ENCODE assay signal across 25 cellular contexts in the genomic region with DNA sequence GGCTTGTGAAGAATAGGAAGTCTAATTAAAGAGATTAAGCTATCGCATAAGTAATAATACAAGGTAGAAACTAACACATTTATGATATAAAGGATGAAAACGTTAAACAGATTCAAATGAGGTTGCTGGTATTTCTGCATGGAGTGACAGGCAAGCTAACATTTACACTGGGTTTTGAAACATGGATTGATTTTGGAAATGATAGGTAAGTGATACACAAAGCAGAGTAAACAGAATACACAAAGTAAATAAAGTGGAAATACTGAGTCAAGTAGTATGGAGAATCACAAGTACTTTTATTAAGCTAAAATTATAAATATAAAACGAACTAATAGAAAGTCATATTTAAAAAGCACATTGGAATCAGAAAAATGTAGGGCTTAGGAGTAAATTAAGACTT.
DNase-seq lines count a peak whose midpoint lies in the region; ATAC-seq, FAIRE-seq and TF ChIP-seq lines count a peak whose summit lies in the region.
"Had no signal": no experiment of that assay in that cellular context is flagged by ENCODE, and none has a peak within 500 bp of the region (broad histone marks: within the 10 kb centered on the region; RNA-seq: fewer than 3 reads in every experiment).

No MANE protein-coding gene starts in this region.

- TF ChIP-seq RAD21 in liver (IDR thresholded peaks at IDR 0.05): no peak
- TF ChIP-seq RAD21 in HepG2 (CRISPR knock-in tag; IDR thresholded peaks at IDR 0.05): no peak

- H3K36me3 ChIP-seq in liver (ENCODE audit: control insufficient read depth in 4 of 4, insufficient read depth in 3 of 4, low read depth in 1 of 4, low read length in 3 of 4): no peaks in the 10 kb centered on the region
- no peaks in the 10 kb centered on the region for H3K36me3 ChIP-seq in HepG2 (replicated peaks in 1 of 2; ENCODE audit: control insufficient read depth in 1 of 2, insufficient read depth in 2 of 2, low read length in 2 of 2)
- H3K36me3 ChIP-seq: BE2C, BLaER1 had no signal

- H3K4me1 ChIP-seq in liver (ENCODE audit: control insufficient read depth in 4 of 4, insufficient read depth in 4 of 4, low read length in 3 of 4): peaks cover 0 to 11% (median 8%) of the 10 kb centered on the region in 4 donors
- no peaks in the 10 kb centered on the region for H3K4me1 ChIP-seq in HepG2 (ENCODE audit: insufficient read depth, low read length)
- H3K4me1 ChIP-seq: BE2C, BLaER1 had no signal

- intact Hi-C loops in HepG2 (cut with micrococcal nuclease; ENCODE audit: unreplicated experiment): no loop called here

- TF ChIP-seq EP300 in HepG2 (IDR thresholded peaks at IDR 0.05; ENCODE audit: low read depth in 2 of 2, low read length in 2 of 2) (no peak), HepG2 (CRISPR knock-in tag; IDR thresholded peaks at IDR 0.05; ENCODE audit: borderline replicate concordance) (no peak)

- H3K79me2 ChIP-seq in HepG2 (ENCODE audit: insufficient read depth, low read length): no peaks in the 10 kb centered on the region

- in situ Hi-C loops in HepG2 (cut with HindIII; ENCODE audit: extremely low pct_ligation_motif_present, low pct_unique_long_range_greater_than_20kb): no loop called here

- H4K20me1 ChIP-seq in HepG2 (ENCODE audit: insufficient read depth, low read length): no peaks in the 10 kb centered on the region
- H4K20me1 ChIP-seq: BLaER1 had no signal

- no peaks in the 10 kb centered on the region for H3K27me3 ChIP-seq in liver (ENCODE audit: control insufficient read depth in 4 of 4, insufficient read depth in 4 of 4, low read length in 3 of 4)
- no peaks in the 10 kb centered on the region for H3K27me3 ChIP-seq in HepG2 (ENCODE audit: control insufficient read depth in 1 of 2, insufficient read depth in 2 of 2, low read length in 2 of 2)
- H3K27me3 ChIP-seq: BE2C, BLaER1 had no signal

- 49% methylated on average over 3 of the region's 3 CpGs for WGBS in liver
- 30% methylated on average over 3 of the region's 3 CpGs for WGBS in HepG2 (ENCODE audit: low lambda C conversion rate)

- H2AFZ ChIP-seq in HepG2 (ENCODE audit: low read length): no peak overlapping the region

- ATAC-seq in HepG2 (no peak), left lobe of liver (peak; percentile 88), HG02870 (IDR thresholded peaks at IDR 0.05; ENCODE audit: unreplicated experiment) (no peak), GM18519 (IDR thresholded peaks at IDR 0.05; ENCODE audit: low FRiP score, unreplicated experiment) (no peak)
- ATAC-seq: GM12878 had no signal

- H3K4me2 ChIP-seq in HepG2 (ENCODE audit: low read depth, low read length): no peak overlapping the region
- H3K4me2 ChIP-seq: BLaER1 had no signal

- H3K9ac ChIP-seq in liver (ENCODE audit: low read depth in 1 of 2, low read length in 2 of 2): no peak overlapping the region
- no peak overlapping the region for H3K9ac ChIP-seq in HepG2 (ENCODE audit: insufficient read depth, low read depth, low read length)
- H3K9ac ChIP-seq: BLaER1 had no signal

- no peak for TF ChIP-seq POLR2A in HepG2 (IDR thresholded peaks at IDR 0.05; ENCODE audit: insufficient read depth in 1 of 2, low read depth in 2 of 2, low read length in 2 of 2)

- TF ChIP-seq CTCF in liver (IDR thresholded peaks at IDR 0.05; ENCODE audit: low read depth, low read length, missing input control) (no peak), HepG2 (CRISPR knock-in tag; IDR thresholded peaks at IDR 0.05) (no peak)

- CTCF ChIA-PET in HepG2 (lab: Yijun Ruan, JAX; ENCODE audit: low intra/inter-chr PET ratio, low total read pairs): no interaction called here

- DNase-seq in HepG2 (ENCODE audit: low spot score) (no peak), left lobe of liver (ENCODE audit: low spot score) (no peak)
- DNase-seq: ACHN; BE2C; C1 segment of cervical spinal cord; CD4-positive, alpha-beta memory T cell; CD4-positive, CD25-positive, alpha-beta regulatory T cell; CD8-positive, alpha-beta memory T cell; COR-L47; DMS 273 treated with DMSO at 0.1 percent for 48 hours; DMS153; DMS53; DMS79; DND-41; EL; GDM1 had no signal

- peak overlapping the region in 1 of 3 donors; percentile 19 for H3K4me3 ChIP-seq in liver (ENCODE audit: low read depth in 1 of 3, low read length in 3 of 3)
- no peak overlapping the region for H3K4me3 ChIP-seq in HepG2 (replicated peaks in 1 of 3; ENCODE audit: insufficient read depth in 1 of 3, low read depth in 2 of 3, low read length in 3 of 3)
- H3K4me3 ChIP-seq: BLaER1, GM12878 had no signal

- BruUV-seq in HepG2 (replicated peaks; lab: Mats Ljungman, UMichigan): no TSS peak

- H3K9me3 ChIP-seq in liver (ENCODE audit: control insufficient read depth in 4 of 4, low read length in 3 of 4): no peaks in the 10 kb centered on the region
- H3K9me3 ChIP-seq in HepG2 (ENCODE audit: low read length): peaks cover 57% of the 10 kb centered on the region
- H3K9me3 ChIP-seq: BE2C, BLaER1 had no signal

- POLR2A ChIA-PET in HepG2 (lab: Yijun Ruan, JAX): no interaction called here

- no peak for FAIRE-seq in HepG2 (lab: Jason Lieb, UNC)
- FAIRE-seq: GM12878, GM12892, GM18507, GM19239 had no signal

- H3K27ac ChIP-seq in liver (ENCODE audit: low read depth in 1 of 2, low read length in 2 of 2) (no peak overlapping the region), HepG2 (ENCODE audit: extremely low read length, insufficient read depth, low read length) (no peak overlapping the region)
- H3K27ac ChIP-seq: 22Rv1, BLaER1 had no signal

TF ChIP-seq in liver, 16 proteins besides CTCF, POLR2A, EP300 and RAD21:
- TF ChIP-seq FOXA1 (IDR thresholded peaks at IDR 0.05) (peak; percentile 77), HNF4A (conservative IDR thresholded peaks at IDR 0.05) (no peak), YY1 (IDR thresholded peaks at IDR 0.05) (peak; percentile 19), RXRA (IDR thresholded peaks at IDR 0.05) (peak in 1 of 2 donors; percentile 14), JUND (IDR thresholded peaks at IDR 0.05) (peak in 1 of 2 donors; percentile 8), FOXA2 (IDR thresholded peaks at IDR 0.05) (peak; percentile 79)

TF ChIP-seq in HepG2, 621 proteins besides CTCF, POLR2A, EP300 and RAD21:
- TF ChIP-seq, protein P1, sequence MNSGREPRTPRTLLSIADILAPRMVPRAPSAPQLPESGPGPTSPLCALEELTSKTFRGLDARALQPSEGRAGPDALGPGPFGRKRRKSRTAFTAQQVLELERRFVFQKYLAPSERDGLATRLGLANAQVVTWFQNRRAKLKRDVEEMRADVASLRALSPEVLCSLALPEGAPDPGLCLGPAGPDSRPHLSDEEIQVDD (CRISPR knock-in tag; IDR thresholded peaks at IDR 0.05; ENCODE audit: borderline replicate concordance): no peak
- TF ChIP-seq, protein P2, sequence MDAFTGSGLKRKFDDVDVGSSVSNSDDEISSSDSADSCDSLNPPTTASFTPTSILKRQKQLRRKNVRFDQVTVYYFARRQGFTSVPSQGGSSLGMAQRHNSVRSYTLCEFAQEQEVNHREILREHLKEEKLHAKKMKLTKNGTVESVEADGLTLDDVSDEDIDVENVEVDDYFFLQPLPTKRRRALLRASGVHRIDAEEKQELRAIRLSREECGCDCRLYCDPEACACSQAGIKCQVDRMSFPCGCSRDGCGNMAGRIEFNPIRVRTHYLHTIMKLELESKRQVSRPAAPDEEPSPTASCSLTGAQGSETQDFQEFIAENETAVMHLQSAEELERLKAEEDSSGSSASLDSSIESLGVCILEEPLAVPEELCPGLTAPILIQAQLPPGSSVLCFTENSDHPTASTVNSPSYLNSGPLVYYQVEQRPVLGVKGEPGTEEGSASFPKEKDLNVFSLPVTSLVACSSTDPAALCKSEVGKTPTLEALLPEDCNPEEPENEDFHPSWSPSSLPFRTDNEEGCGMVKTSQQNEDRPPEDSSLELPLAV (CRISPR knock-in tag; conservative IDR thresholded peaks at IDR 0.05; ENCODE audit: low read depth): no peak
- TF ChIP-seq PCBP1 (IDR thresholded peaks at IDR 0.05; ENCODE audit: borderline replicate concordance, low read depth, low read length) (no peak), ELF4 (CRISPR knock-in tag; IDR thresholded peaks at IDR 0.05; ENCODE audit: borderline replicate concordance) (no peak), ZNF235 (CRISPR knock-in tag; IDR thresholded peaks at IDR 0.05; ENCODE audit: borderline replicate concordance) (no peak)
- TF ChIP-seq, protein P3, sequence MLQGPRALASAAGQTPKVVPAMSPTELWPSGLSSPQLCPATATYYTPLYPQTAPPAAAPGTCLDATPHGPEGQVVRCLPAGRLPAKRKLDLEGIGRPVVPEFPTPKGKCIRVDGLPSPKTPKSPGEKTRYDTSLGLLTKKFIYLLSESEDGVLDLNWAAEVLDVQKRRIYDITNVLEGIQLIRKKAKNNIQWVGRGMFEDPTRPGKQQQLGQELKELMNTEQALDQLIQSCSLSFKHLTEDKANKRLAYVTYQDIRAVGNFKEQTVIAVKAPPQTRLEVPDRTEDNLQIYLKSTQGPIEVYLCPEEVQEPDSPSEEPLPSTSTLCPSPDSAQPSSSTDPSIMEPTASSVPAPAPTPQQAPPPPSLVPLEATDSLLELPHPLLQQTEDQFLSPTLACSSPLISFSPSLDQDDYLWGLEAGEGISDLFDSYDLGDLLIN (CRISPR knock-in tag; IDR thresholded peaks at IDR 0.05; ENCODE audit: borderline replicate concordance): no peak
